Comparison of ENCODE assay signal across 1 cellular context in the genomic region with DNA sequence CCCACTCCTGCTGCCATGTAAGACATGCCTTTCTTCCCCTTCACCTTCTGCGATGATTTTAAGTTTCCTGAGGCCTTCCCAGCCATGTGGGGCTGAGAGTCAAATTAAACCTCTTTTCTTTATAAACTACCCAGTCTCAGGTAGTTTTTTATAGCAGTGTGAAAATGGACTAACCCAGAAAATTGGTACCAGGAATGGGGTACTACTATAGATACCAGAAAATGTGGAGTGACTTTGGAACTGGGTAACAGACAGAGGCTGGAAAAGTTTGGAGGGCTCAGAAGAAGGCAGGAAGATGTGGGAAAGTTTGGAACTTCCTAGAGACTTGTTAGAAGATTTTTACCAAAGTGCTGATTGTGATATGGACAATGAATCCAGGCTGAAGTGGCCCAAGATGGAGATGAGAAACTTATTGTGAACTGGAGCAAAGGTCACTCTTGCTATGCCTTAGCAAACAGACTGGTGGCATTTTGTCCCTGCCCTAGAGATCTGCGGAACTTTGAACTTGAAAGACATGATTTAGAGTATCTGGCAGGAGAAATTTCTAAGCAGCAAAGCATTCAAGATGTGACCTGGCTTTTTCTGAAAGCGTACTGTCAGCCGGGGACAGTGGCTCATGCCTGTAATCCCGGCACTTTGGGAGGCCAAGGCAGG.
TF ChIP-seq lines count a peak whose summit lies in the region.

No MANE protein-coding gene starts in this region.

TF ChIP-seq in WTC11, 78 proteins besides CTCF, POLR2A, EP300 and RAD21:
- TF ChIP-seq ZNF532 (CRISPR knock-in tag; IDR thresholded peaks at IDR 0.05; ENCODE audit: borderline replicate concordance) (no peak), FOXP4 (CRISPR knock-in tag; IDR thresholded peaks at IDR 0.05) (no peak), FOXJ3 (CRISPR knock-in tag; IDR thresholded peaks at IDR 0.05; ENCODE audit: borderline replicate concordance) (no peak), SP1 (CRISPR knock-in tag; conservative IDR thresholded peaks at IDR 0.05) (no peak), PRDM15 (CRISPR knock-in tag; IDR thresholded peaks at IDR 0.05) (no peak), HMGXB4 (CRISPR knock-in tag; IDR thresholded peaks at IDR 0.05) (no peak), RORB (CRISPR knock-in tag; IDR thresholded peaks at IDR 0.05) (no peak), IRF2 (CRISPR knock-in tag; IDR thresholded peaks at IDR 0.05; ENCODE audit: borderline replicate concordance, low read depth) (no peak)
- TF ChIP-seq, protein P1, sequence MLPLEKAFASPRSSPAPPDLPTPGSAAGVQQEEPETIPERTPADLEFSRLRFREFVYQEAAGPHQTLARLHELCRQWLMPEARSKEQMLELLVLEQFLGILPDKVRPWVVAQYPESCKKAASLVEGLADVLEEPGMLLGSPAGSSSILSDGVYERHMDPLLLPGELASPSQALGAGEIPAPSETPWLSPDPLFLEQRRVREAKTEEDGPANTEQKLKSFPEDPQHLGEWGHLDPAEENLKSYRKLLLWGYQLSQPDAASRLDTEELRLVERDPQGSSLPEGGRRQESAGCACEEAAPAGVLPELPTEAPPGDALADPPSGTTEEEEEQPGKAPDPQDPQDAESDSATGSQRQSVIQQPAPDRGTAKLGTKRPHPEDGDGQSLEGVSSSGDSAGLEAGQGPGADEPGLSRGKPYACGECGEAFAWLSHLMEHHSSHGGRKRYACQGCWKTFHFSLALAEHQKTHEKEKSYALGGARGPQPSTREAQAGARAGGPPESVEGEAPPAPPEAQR (CRISPR knock-in tag; IDR thresholded peaks at IDR 0.05), result no peak
- TF ChIP-seq, protein P2, sequence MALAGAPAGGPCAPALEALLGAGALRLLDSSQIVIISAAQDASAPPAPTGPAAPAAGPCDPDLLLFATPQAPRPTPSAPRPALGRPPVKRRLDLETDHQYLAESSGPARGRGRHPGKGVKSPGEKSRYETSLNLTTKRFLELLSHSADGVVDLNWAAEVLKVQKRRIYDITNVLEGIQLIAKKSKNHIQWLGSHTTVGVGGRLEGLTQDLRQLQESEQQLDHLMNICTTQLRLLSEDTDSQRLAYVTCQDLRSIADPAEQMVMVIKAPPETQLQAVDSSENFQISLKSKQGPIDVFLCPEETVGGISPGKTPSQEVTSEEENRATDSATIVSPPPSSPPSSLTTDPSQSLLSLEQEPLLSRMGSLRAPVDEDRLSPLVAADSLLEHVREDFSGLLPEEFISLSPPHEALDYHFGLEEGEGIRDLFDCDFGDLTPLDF (CRISPR knock-in tag; IDR thresholded peaks at IDR 0.05), result no peak
- TF ChIP-seq, protein P3, sequence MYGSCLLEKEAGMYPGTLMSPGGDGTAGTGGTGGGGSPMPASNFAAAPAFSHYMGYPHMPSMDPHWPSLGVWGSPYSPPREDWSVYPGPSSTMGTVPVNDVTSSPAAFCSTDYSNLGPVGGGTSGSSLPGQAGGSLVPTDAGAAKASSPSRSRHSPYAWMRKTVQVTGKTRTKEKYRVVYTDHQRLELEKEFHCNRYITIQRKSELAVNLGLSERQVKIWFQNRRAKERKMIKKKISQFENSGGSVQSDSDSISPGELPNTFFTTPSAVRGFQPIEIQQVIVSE (CRISPR knock-in tag; IDR thresholded peaks at IDR 0.05; ENCODE audit: borderline replicate concordance), result no peak
- TF ChIP-seq, protein P4, sequence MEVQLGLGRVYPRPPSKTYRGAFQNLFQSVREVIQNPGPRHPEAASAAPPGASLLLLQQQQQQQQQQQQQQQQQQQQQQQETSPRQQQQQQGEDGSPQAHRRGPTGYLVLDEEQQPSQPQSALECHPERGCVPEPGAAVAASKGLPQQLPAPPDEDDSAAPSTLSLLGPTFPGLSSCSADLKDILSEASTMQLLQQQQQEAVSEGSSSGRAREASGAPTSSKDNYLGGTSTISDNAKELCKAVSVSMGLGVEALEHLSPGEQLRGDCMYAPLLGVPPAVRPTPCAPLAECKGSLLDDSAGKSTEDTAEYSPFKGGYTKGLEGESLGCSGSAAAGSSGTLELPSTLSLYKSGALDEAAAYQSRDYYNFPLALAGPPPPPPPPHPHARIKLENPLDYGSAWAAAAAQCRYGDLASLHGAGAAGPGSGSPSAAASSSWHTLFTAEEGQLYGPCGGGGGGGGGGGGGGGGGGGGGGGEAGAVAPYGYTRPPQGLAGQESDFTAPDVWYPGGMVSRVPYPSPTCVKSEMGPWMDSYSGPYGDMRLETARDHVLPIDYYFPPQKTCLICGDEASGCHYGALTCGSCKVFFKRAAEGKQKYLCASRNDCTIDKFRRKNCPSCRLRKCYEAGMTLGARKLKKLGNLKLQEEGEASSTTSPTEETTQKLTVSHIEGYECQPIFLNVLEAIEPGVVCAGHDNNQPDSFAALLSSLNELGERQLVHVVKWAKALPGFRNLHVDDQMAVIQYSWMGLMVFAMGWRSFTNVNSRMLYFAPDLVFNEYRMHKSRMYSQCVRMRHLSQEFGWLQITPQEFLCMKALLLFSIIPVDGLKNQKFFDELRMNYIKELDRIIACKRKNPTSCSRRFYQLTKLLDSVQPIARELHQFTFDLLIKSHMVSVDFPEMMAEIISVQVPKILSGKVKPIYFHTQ (CRISPR knock-in tag; IDR thresholded peaks at IDR 0.05), result no peak
